ENCODE assay signal across 1 cellular context in the genomic region with DNA sequence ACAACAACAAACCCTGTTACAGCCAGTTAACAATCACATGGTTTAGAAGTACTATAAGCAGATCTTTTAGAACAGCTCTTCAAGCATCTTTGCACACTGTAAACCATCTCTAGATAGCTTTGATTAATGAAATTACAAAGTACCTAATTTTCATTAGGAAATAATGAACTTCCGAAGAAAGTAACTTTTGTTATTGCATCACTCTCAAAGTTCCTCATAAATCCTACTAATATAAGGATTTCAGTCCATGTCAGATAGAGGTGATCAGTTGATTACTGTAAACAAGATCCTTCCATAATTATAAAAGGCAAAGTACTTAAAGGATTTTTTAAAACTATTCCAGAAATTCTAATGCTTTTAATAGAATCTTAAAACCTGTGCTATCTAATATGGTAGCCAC.
TF ChIP-seq lines count a peak whose summit lies in the region.

No MANE protein-coding gene starts in this region.

TF ChIP-seq in HepG2, 621 proteins besides CTCF, POLR2A, EP300 and RAD21:
- TF ChIP-seq, protein P1, sequence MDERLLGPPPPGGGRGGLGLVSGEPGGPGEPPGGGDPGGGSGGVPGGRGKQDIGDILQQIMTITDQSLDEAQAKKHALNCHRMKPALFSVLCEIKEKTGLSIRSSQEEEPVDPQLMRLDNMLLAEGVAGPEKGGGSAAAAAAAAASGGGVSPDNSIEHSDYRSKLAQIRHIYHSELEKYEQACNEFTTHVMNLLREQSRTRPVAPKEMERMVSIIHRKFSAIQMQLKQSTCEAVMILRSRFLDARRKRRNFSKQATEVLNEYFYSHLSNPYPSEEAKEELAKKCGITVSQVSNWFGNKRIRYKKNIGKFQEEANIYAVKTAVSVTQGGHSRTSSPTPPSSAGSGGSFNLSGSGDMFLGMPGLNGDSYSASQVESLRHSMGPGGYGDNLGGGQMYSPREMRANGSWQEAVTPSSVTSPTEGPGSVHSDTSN (CRISPR knock-in tag; IDR thresholded peaks at IDR 0.05), result no peak
- TF ChIP-seq HOXD1 (CRISPR knock-in tag; IDR thresholded peaks at IDR 0.05), result no peak
- no peak for TF ChIP-seq TAF1 (CRISPR knock-in tag; IDR thresholded peaks at IDR 0.05)
- peak; percentile 62; the same call in 1 of the 2 replicates for TF ChIP-seq CEBPB (IDR thresholded peaks at IDR 0.05; ENCODE audit: borderline replicate concordance, low read depth, low read length)
- TF ChIP-seq ZBTB42 (CRISPR knock-in tag; IDR thresholded peaks at IDR 0.05), result no peak
- TF ChIP-seq TGIF2 (CRISPR knock-in tag; IDR thresholded peaks at IDR 0.05), result no peak
- no peak for TF ChIP-seq AHR (CRISPR knock-in tag; IDR thresholded peaks at IDR 0.05)
- TF ChIP-seq, protein P2, sequence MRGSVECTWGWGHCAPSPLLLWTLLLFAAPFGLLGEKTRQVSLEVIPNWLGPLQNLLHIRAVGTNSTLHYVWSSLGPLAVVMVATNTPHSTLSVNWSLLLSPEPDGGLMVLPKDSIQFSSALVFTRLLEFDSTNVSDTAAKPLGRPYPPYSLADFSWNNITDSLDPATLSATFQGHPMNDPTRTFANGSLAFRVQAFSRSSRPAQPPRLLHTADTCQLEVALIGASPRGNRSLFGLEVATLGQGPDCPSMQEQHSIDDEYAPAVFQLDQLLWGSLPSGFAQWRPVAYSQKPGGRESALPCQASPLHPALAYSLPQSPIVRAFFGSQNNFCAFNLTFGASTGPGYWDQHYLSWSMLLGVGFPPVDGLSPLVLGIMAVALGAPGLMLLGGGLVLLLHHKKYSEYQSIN (CRISPR knock-in tag; IDR thresholded peaks at IDR 0.05; ENCODE audit: borderline replicate concordance), result no peak
